ENCODE assay signal across 8 cellular contexts in genomic region chr3:154121236-154122095, GRCh38. TPM values are rescaled to one million over a fixed set of nuclear protein-coding genes. Genes with fewer than 3 reads are reported as not detected.
DNase-seq lines count a peak whose midpoint lies in the region; ATAC-seq and TF ChIP-seq lines count a peak whose summit lies in the region.

Gene ARHGEF26 (plus strand): TSS chr3:154121390. CDS start chr3:154121993, 603 bp downstream.

- peak; percentile 75 for ATAC-seq in GM18498 (IDR thresholded peaks at IDR 0.05; ENCODE audit: unreplicated experiment)
- peak; percentile 64 for ATAC-seq in HG02943 (IDR thresholded peaks at IDR 0.05; ENCODE audit: low read depth, unreplicated experiment)
- no peak for ATAC-seq in HG03196 (IDR thresholded peaks at IDR 0.05; ENCODE audit: unreplicated experiment)

- WGBS in lower leg skin, 2 donors = 0 to 1% methylated on average over 41 to 60 of the region's 82 CpGs

- intact Hi-C loops in lower leg skin (cut with DNase I; ENCODE audit: low total_unique reads) = loop anchor here (10.0 kb wide), 1 partner anchor 93 kb away; no protein-coding TSS in a partner anchor

- TF ChIP-seq CTCF in lower leg skin (IDR thresholded peaks at IDR 0.05) = no peak

- DNase-seq in NCI-H2227 treated with DMSO at 0.1 percent for 48 hours (lab: John Stamatoyannopoulos, UW) = peak; percentile 61
- peak; percentile 27 to 51 for DNase-seq in activated CD4-positive, alpha-beta T cell treated with anti-CD3 and anti-CD28 coated beads, Interleukin-2, amount 50 U/mL, for 24 hours (ENCODE audit: low read depth in 1 of 2, low spot score in 1 of 2)
- peak; percentile 74 for DNase-seq in dermis blood vessel endothelial cell
- DNase-seq in lower leg skin (ENCODE audit: low spot score in 2 of 2) = peak; percentile 88 to 97
- peak; percentile 60 for DNase-seq in stimulated activated CD4-positive, alpha-beta T cell treated with anti-CD3 and anti-CD28 coated beads, Interleukin-4, amount 100 ng/mL, for 24 hours

- peak within 1 kb of the TSS; percentile 88 for H3K4me3 ChIP-seq in lower leg skin (ENCODE audit: low read depth, poor library complexity, severe bottlenecking)

- TF ChIP-seq POLR2A in lower leg skin (IDR thresholded peaks at IDR 0.05) = no peak

RNA-seq across cellular contexts. Expression of gene ARHGEF26, which starts in this region (rescaled TPM):
- total RNA-seq in dermis blood vessel endothelial cell (0.33 and 0.51 TPM in 2 replicates), lower leg skin (10 to 100 TPM; 29.6 to 36.8 (median 33.1) TPM)

Comparison
In these comparisons a context has a peak if more than half of its experiments do, and no peak if none do; other contexts are left out.
1. RNA of gene ARHGEF26 (total RNA-seq): 29.6 to 36.8 TPM in lower leg skin; 0.33 to 0.51 TPM in dermis blood vessel endothelial cell; every median in the first group is over 10 times any median in the second.
2. Peak in DNase-seq in dermis blood vessel endothelial cell; RNA of the gene not detected or under 1 TPM.
3. DNase-seq: peak in every context shown above with its lines; median percentile 92 in lower leg skin; 74 in dermis blood vessel endothelial cell; 61 in NCI-H2227 treated with DMSO at 0.1 percent for 48 hours; 60 in stimulated activated CD4-positive, alpha-beta T cell treated with anti-CD3 and anti-CD28 coated beads, Interleukin-4, amount 100 ng/mL, for 24 hours; 39 in activated CD4-positive, alpha-beta T cell treated with anti-CD3 and anti-CD28 coated beads, Interleukin-2, amount 50 U/mL, for 24 hours.